ENCODE assay signal across 1 cellular context in genomic region chr5:90514520-90514919, GRCh38.
A peak's percentile ranks its signal among the peaks of the same experiment; 100 is the strongest.
TF ChIP-seq lines count a peak whose summit lies in the region.

No MANE protein-coding gene starts in this region.

TF ChIP-seq in H1, 55 proteins besides CTCF, POLR2A, EP300 and RAD21:
- TF ChIP-seq POLR2AphosphoS5 (IDR thresholded peaks at IDR 0.05; ENCODE audit: low read depth, low read length) (peak; percentile 56; the same call in 1 of the 2 replicates), SIN3A (conservative IDR thresholded peaks at IDR 0.05 in 1 of 2, IDR thresholded peaks at IDR 0.05 in 1 of 2; ENCODE audit: low read depth in 1 of 2, low read length in 2 of 2) (no peak), MAFK (IDR thresholded peaks at IDR 0.05; ENCODE audit: low read depth, low read length) (no peak), EGR1 (IDR thresholded peaks at IDR 0.05; ENCODE audit: borderline replicate concordance, low read depth, low read length) (no peak), SP4 (IDR thresholded peaks at IDR 0.05; ENCODE audit: low read length) (no peak)
TF ChIP-seq in H1: peak in this region for 1.
